Comparison of ENCODE assay signal across 21 cellular contexts in the genomic region with DNA sequence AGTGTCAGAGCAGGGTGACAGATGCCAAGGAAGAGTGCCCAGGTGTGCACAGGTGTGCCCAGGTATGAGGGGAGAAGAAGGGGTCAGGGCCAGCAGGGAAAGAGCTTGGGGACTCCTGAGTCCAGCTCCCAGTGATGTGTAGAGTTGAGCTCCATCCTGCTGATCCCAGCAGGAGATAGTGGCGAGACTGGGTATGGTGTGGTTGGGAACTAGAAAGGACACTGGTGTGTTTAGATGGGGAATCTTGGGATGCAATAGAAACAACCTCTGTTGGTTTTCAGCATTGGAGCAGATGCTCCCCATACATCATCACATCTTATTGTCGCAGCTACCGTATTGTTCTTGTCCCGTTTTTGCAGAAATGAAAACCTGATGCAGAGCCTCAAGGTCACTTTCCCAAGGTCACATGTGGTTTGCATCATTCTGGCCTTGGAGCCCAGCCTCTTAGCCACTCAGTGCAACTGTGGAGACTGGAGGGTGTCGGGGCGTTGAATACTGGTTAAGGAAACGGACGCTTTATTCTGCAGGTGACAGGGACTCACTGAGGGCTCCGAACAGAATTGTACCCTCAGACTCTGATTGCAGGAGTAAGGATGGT.
DNase-seq lines count a peak whose midpoint lies in the region; ATAC-seq, FAIRE-seq and TF ChIP-seq lines count a peak whose summit lies in the region.
"Had no signal": no experiment of that assay in that cellular context is flagged by ENCODE, and none has a peak within 500 bp of the region (broad histone marks: within the 10 kb centered on the region; RNA-seq: fewer than 3 reads in every experiment).

No MANE protein-coding gene starts in this region.

- intact Hi-C loops in sciatic nerve (cut with DNase I): no loop called here

- WGBS in SK-N-SH (ENCODE audit: low lambda C conversion rate): 54% methylated on average over 9 of the region's 9 CpGs
- WGBS in H1 (ENCODE audit: extremely low coverage in 1 of 2, insufficient coverage in 1 of 2, insufficient read length in 1 of 2, insufficient replicate concordance in 2 of 2, low coverage in 1 of 2, low lambda C conversion rate in 2 of 2, missing lambda C conversion rate in 1 of 2), 2 experiments: 91% methylated on average over 9 of the region's 9 CpGs; no CpG with 5 or more reads in 1 of the 2 experiments

- TF ChIP-seq CTCF in SK-N-SH (IDR thresholded peaks at IDR 0.05) (no peak), H1 (IDR thresholded peaks at IDR 0.05; ENCODE audit: control extremely low read depth in 1 of 3, insufficient read depth in 1 of 3, low read depth in 1 of 3, low read length in 3 of 3) (no peak)

- no peak overlapping the region for H3K14ac ChIP-seq in H1 (ENCODE audit: insufficient read length)

- H3K36me3 ChIP-seq in SK-N-SH (replicated peaks in 1 of 2; ENCODE audit: control insufficient read depth in 1 of 2, insufficient read depth in 2 of 2, low read length in 1 of 2) (no peaks in the 10 kb centered on the region), H1 (ENCODE audit: control insufficient read depth in 2 of 4, insufficient read depth in 4 of 4, low read length in 3 of 4) (no peaks in the 10 kb centered on the region)
- H3K36me3 ChIP-seq: ascending aorta, esophagus muscularis mucosa, gastrocnemius medialis, lower lobe of right lung had no signal

- no peak overlapping the region for H3K9ac ChIP-seq in SK-N-SH
- no peak overlapping the region for H3K9ac ChIP-seq in H1 (replicated peaks in 1 of 4; ENCODE audit: extremely low read depth in 1 of 4, low read depth in 3 of 4, low read length in 3 of 4)

- H3K23ac ChIP-seq in H1 (ENCODE audit: insufficient read length): no peak overlapping the region

- POLR2A ChIA-PET in SK-N-SH (lab: Yijun Ruan, JAX) (interaction anchor here (1.0 to 1.3 kb wide), 5 partner anchors 14 to 64 kb away, joined by 3 to 4 read pairs (median 3); no protein-coding TSS in a partner anchor), H1 (lab: Charles Lee; ENCODE audit: partially characterized antibody) (interaction anchor here (0.6 kb wide), 1 partner anchor 137 kb away, joined by 3 read pairs; no protein-coding TSS in a partner anchor)

- H4K5ac ChIP-seq in H1 (ENCODE audit: insufficient read length, low read depth, low read length): no peak overlapping the region

- H3K27ac ChIP-seq in SK-N-SH (ENCODE audit: low read depth in 2 of 2, low read length in 1 of 2) (peak overlapping the region; percentile 43 to 60; a peak in 3 of 4 replicates), H1 (ENCODE audit: low read depth, low read length) (no peak overlapping the region)
- H3K27ac ChIP-seq: ascending aorta, esophagus muscularis mucosa, gastrocnemius medialis, lower lobe of right lung, PC-9 had no signal

- H3K4ac ChIP-seq in H1 (replicated peaks; ENCODE audit: insufficient read length, low read depth, low read length): no peak overlapping the region

- H4K20me1 ChIP-seq in SK-N-SH (ENCODE audit: insufficient read depth) (peaks cover 46% of the 10 kb centered on the region), H1 (replicated peaks in 1 of 2; ENCODE audit: control insufficient read depth in 1 of 2, insufficient read depth in 2 of 2, low read length in 2 of 2) (no peaks in the 10 kb centered on the region)

- H3K9me3 ChIP-seq in SK-N-SH (no peaks in the 10 kb centered on the region), H1 (ENCODE audit: insufficient read depth in 2 of 2, low read depth in 1 of 2, low read length in 1 of 2) (no peaks in the 10 kb centered on the region)
- H3K9me3 ChIP-seq: ascending aorta, esophagus muscularis mucosa, gastrocnemius medialis, lower lobe of right lung had no signal

- H3K79me2 ChIP-seq in SK-N-SH (ENCODE audit: insufficient read depth) (peaks cover 6% of the 10 kb centered on the region; the same call in 1 of the 2 replicates), H1 (ENCODE audit: control insufficient read depth in 1 of 2, insufficient read depth in 2 of 2, low read length in 2 of 2) (peaks cover 0 to 65% of the 10 kb centered on the region in 2 experiments; a peak in 3 of 4 replicates)

- no peak overlapping the region for H3K56ac ChIP-seq in H1 (replicated peaks; ENCODE audit: insufficient read length, low read depth, low read length)

- H2BK12ac ChIP-seq in H1 (ENCODE audit: low read depth, low read length): peak overlapping the region; percentile 75; the same call in 1 of the 2 replicates

- no peak overlapping the region; the same call in 1 of the 2 replicates for H4K8ac ChIP-seq in H1 (ENCODE audit: extremely low read depth, insufficient read depth, low read length)

- H3K27me3 ChIP-seq in SK-N-SH (ENCODE audit: insufficient read depth): no peaks in the 10 kb centered on the region
- H3K27me3 ChIP-seq in H1 (replicated peaks in 1 of 4; ENCODE audit: control insufficient read depth in 3 of 4, extremely low read depth in 1 of 4, insufficient read depth in 3 of 4, low read length in 3 of 4): no peaks in the 10 kb centered on the region
- H3K27me3 ChIP-seq: ascending aorta, esophagus muscularis mucosa, gastrocnemius medialis had no signal

- no peak overlapping the region for H2BK120ac ChIP-seq in H1 (replicated peaks; ENCODE audit: low read depth, low read length)

- no peaks in the 10 kb centered on the region for H3F3A ChIP-seq in SK-N-SH (replicated peaks; ENCODE audit: insufficient read depth)

- no peak overlapping the region for H2AFZ ChIP-seq in SK-N-SH (ENCODE audit: low read depth)
- H2AFZ ChIP-seq in H1 (ENCODE audit: low read length): no peak overlapping the region
- H2AFZ ChIP-seq: PC-9 had no signal

- H3K9me2 ChIP-seq in SK-N-SH: no peaks in the 10 kb centered on the region

- TF ChIP-seq EP300 in SK-N-SH (IDR thresholded peaks at IDR 0.05; ENCODE audit: borderline replicate concordance in 1 of 2, low read depth in 1 of 2, low read length in 1 of 2) (no peak), H1 (IDR thresholded peaks at IDR 0.05; ENCODE audit: borderline replicate concordance in 1 of 2, low read depth in 2 of 2, low read length in 2 of 2) (no peak)

- H4K91ac ChIP-seq in H1 (replicated peaks; ENCODE audit: insufficient read length, low read length): peak overlapping the region; percentile 29

- peak overlapping the region; percentile 92; the same call in 1 of the 2 replicates for H2BK15ac ChIP-seq in H1 (ENCODE audit: low read length)

- H2BK5ac ChIP-seq in H1 (ENCODE audit: low read depth, low read length): peak overlapping the region; percentile 18; the same call in 1 of the 2 replicates

- no peak for TF ChIP-seq POLR2A in H1 (IDR thresholded peaks at IDR 0.05; ENCODE audit: control extremely low read depth in 1 of 2, low read depth in 2 of 2, low read length in 2 of 2)

- H3K4me2 ChIP-seq in SK-N-SH: peak overlapping the region; percentile 68
- peak overlapping the region in 1 of 2 experiments; percentile 21; a peak in 2 of 4 replicates for H3K4me2 ChIP-seq in H1 (ENCODE audit: insufficient read depth in 1 of 2, low read depth in 2 of 2, low read length in 2 of 2)
- H3K4me2 ChIP-seq: PC-9 had no signal

- peak; percentile 22 for DNase-seq in EH (ENCODE audit: low read depth)
- peak; percentile 54 for DNase-seq in SK-N-SH
- no peak for DNase-seq in H1 (ENCODE audit: low read depth in 1 of 2, low spot score in 2 of 2)
- no peak for DNase-seq in sciatic nerve (ENCODE audit: low spot score)
- DNase-seq in A172 (ENCODE audit: low spot score): no peak
- DNase-seq in middle frontal gyrus (ENCODE audit: extremely low spot score, low spot score): no peak
- DNase-seq in NCI-H2196 treated with DMSO at 0.1 percent for 48 hours (lab: John Stamatoyannopoulos, UW; ENCODE audit: unreplicated experiment): no peak
- DNase-seq: activated CD4-positive, alpha-beta T cell treated with anti-CD3 and anti-CD28 coated beads, Interleukin-2, amount 50 U/mL, for 4 hours; activated CD4-positive, CD25-positive, alpha-beta regulatory T cell; effector memory CD8-positive, alpha-beta T cell; gastrocnemius medialis; kidney; lower lobe of right lung; NCI-H2171 treated with DMSO at 0.1 percent for 48 hours; NCI-H524 treated with DMSO at 0.1 percent for 48 hours; NK-92 treated with Interleukin-12 subunit alpha and Interleukin-12 subunit beta, amount 100 ng/mL, for 24 hours; SHP77 had no signal

- TF ChIP-seq RAD21 in SK-N-SH (IDR thresholded peaks at IDR 0.05; ENCODE audit: low read length) (no peak), H1 (IDR thresholded peaks at IDR 0.05 in 1 of 2, conservative IDR thresholded peaks at IDR 0.05 in 1 of 2; ENCODE audit: low read depth in 2 of 2, low read length in 2 of 2) (no peak)

- CTCF ChIA-PET in SK-N-SH (lab: Yijun Ruan, JAX) (interaction anchor here (1.2 to 7.3 kb wide), 6 partner anchors 10 to 524 kb away, joined by 4 to 42 read pairs (median 8); no protein-coding TSS in a partner anchor), H1 (lab: Charles Lee; ENCODE audit: partially characterized antibody) (interaction anchor here (0.6 to 0.7 kb wide), 2 partner anchors 11 to 68 kb away, joined by 3 read pairs; no protein-coding TSS in a partner anchor)

- peaks cover 17 to 42% of the 10 kb centered on the region in 2 experiments for H3K4me1 ChIP-seq in SK-N-SH (ENCODE audit: control insufficient read depth in 1 of 2, insufficient read depth in 2 of 2, low read depth in 1 of 2, low read length in 1 of 2)
- peaks cover 23 to 53% (median 33%) of the 10 kb centered on the region in 4 experiments for H3K4me1 ChIP-seq in H1 (replicated peaks in 1 of 4; ENCODE audit: control insufficient read depth in 3 of 4, insufficient read depth in 4 of 4, low read length in 3 of 4)
- H3K4me1 ChIP-seq: ascending aorta had no signal

- ATAC-seq in sciatic nerve (peak; percentile 36), GM19452 (IDR thresholded peaks at IDR 0.05; ENCODE audit: unreplicated experiment) (no peak)
- ATAC-seq: effector memory CD8-positive, alpha-beta T cell; gastrocnemius medialis; lower lobe of right lung had no signal

- no peak for FAIRE-seq in H1 (lab: Jason Lieb, UNC)
- FAIRE-seq: kidney had no signal

- H3K4me3 ChIP-seq in SK-N-SH (ENCODE audit: low read depth in 2 of 2, low read length in 1 of 2) (no peak overlapping the region), H1 (ENCODE audit: extremely low read depth in 1 of 4, insufficient read depth in 2 of 4, low read depth in 3 of 4, low read length in 4 of 4) (no peak overlapping the region)
- H3K4me3 ChIP-seq: ascending aorta, esophagus muscularis mucosa, gastrocnemius medialis, lower lobe of right lung, PC-9 had no signal

- peaks cover 5% of the 10 kb centered on the region; the same call in 1 of the 2 replicates for H3K79me1 ChIP-seq in H1 (ENCODE audit: low read depth, low read length)

- 0 out of 2 replicates have a peak, but pooled peaks cover 2% of the 10 kb centered on the region for H3K23me2 ChIP-seq in H1 (ENCODE audit: low read depth, low read length)

- H3K18ac ChIP-seq in H1 (ENCODE audit: extremely low read depth, low read length): no peak overlapping the region; the same call in 1 of the 2 replicates

- H2AK5ac ChIP-seq in H1 (ENCODE audit: low read depth, low read length): peak overlapping the region; percentile 70; the same call in 1 of the 2 replicates

- no peak overlapping the region for H2BK20ac ChIP-seq in H1 (ENCODE audit: low read length)

TF ChIP-seq in SK-N-SH, 30 proteins besides CTCF, POLR2A, EP300 and RAD21 (continues in another document):
- TF ChIP-seq RCOR1 (IDR thresholded peaks at IDR 0.05; ENCODE audit: low read length): no peak
- peak; percentile 28; the same call in 1 of the 2 replicates for TF ChIP-seq TCF12 (IDR thresholded peaks at IDR 0.05)

TF ChIP-seq in H1, 55 proteins besides CTCF, POLR2A, EP300 and RAD21 (continues in another document):
- TF ChIP-seq POU5F1 (IDR thresholded peaks at IDR 0.05; ENCODE audit: low read depth, low read length): no peak

Comparison
In these comparisons a context has a peak if more than half of its experiments do, and no peak if none do; other contexts are left out.
1. DNase-seq: peak in EH (single experiment) and SK-N-SH (single experiment); none in H1 (0 of 2), sciatic nerve (single experiment), A172 (single experiment), middle frontal gyrus (single experiment) and NCI-H2196 treated with DMSO at 0.1 percent for 48 hours (single experiment).